In the genomic region with DNA sequence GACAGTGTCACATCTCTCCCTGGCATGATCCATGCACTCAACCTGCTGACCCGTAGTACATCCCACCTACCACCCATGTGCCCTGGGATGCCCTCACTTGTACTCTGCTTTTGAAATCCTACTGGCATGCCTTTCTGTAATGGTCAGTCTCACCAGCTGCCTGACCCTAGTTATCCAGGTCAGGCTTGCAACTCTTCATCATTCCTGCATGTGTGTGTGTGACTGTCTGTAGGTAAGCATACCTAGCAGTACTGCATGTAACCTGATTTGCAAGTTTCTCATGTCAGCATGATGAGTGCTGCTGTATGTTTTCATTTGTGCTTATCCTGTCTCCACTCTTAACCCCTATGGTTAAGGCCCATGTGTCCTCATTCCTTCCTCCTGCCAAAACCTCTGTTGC, we compare ENCODE assay signal across 23 cellular contexts.
"Had no signal": no experiment of that assay in that cellular context is flagged by ENCODE, and none has a peak within 500 bp of the region (broad histone marks: within the 10 kb centered on the region; RNA-seq: fewer than 3 reads in every experiment).

No MANE protein-coding gene starts in this region.

- H3K27ac ChIP-seq: breast epithelium had no signal

- H3K4me1 ChIP-seq: breast epithelium had no signal

- H3K36me3 Mint-ChIP-seq: activated CD8-positive, alpha-beta memory T cell treated with anti-CD3 and anti-CD28 coated beads, Interleukin-2, amount 10 ng/mL, durations not matched to agents 7 days and 5 days had no signal

- FAIRE-seq: RCC 7860 had no signal

- DNase-seq: activated CD4-positive, alpha-beta T cell treated with anti-CD3 and anti-CD28 coated beads for 48 hours; activated CD4-positive, alpha-beta T cell treated with anti-CD3 and anti-CD28 coated beads, Interleukin-2, amount 50 U/mL, for 4 hours; activated CD4-positive, CD25-positive, alpha-beta regulatory T cell treated with anti-CD3 and anti-CD28 coated beads, Interleukin-2, amount 50 U/mL, for 72 hours; activated CD8-positive, alpha-beta memory T cell treated with anti-CD3 and anti-CD28 coated beads, Interleukin-2, amount 10 ng/mL, durations not matched to agents 7 days and 5 days; activated effector memory CD4-positive, alpha-beta T cell treated with anti-CD3 and anti-CD28 coated beads, Interleukin-2, amount 50 U/mL, for 16 hours; activated naive CD4-positive, alpha-beta T cell treated with Interleukin-2 at 50 U/mL for 16 hours; activated T-cell treated with anti-CD3 and anti-CD28 coated beads, Interleukin-2, amount 50 U/mL, for 24 hours; anterior cingulate cortex; KG1; NCI-H1048; NCI-H1417; NCI-H1930; NCI-H2107; NCI-H345; NCI-H510A treated with DMSO at 0.1 percent for 48 hours; NCI-H69; PC-3; SHP77 treated with DMSO at 0.1 percent for 48 hours had no signal

- H3K4me3 Mint-ChIP-seq: activated CD8-positive, alpha-beta memory T cell treated with anti-CD3 and anti-CD28 coated beads, Interleukin-2, amount 10 ng/mL, durations not matched to agents 7 days and 5 days; activated T-cell treated with anti-CD3 and anti-CD28 coated beads, Interleukin-2, amount 50 U/mL, for 24 hours; central memory CD8-positive, alpha-beta T cell; T-helper 1 cell treated with Interleukin-12 subunit alpha and Interleukin-12 subunit beta and Interleukin-4 antibody, amounts not matched to agents 30 μg/mL and 1 μg/mL, for 36 hours had no signal

- H3K27me3 ChIP-seq: breast epithelium had no signal

- H3K36me3 ChIP-seq: breast epithelium had no signal

- H3K4me1 Mint-ChIP-seq: activated CD8-positive, alpha-beta memory T cell treated with anti-CD3 and anti-CD28 coated beads, Interleukin-2, amount 10 ng/mL, durations not matched to agents 7 days and 5 days; central memory CD8-positive, alpha-beta T cell had no signal

- H3K4me3 ChIP-seq: breast epithelium had no signal

- ATAC-seq: activated CD8-positive, alpha-beta memory T cell treated with anti-CD3 and anti-CD28 coated beads, Interleukin-2, amount 10 ng/mL, durations not matched to agents 7 days and 5 days; activated naive CD4-positive, alpha-beta T cell treated with anti-CD3 and anti-CD28 coated beads, Interleukin-2, amount 50 U/mL, for 72 hours; PC-3 had no signal

- H3K9me3 ChIP-seq: breast epithelium had no signal

- H3K9me3 Mint-ChIP-seq: activated T-cell treated with anti-CD3 and anti-CD28 coated beads, Interleukin-2, amount 50 U/mL, for 24 hours; T-helper 1 cell treated with Interleukin-12 subunit alpha and Interleukin-12 subunit beta and Interleukin-4 antibody, amounts not matched to agents 30 μg/mL and 1 μg/mL, for 36 hours had no signal

- H3K27ac Mint-ChIP-seq: activated CD8-positive, alpha-beta memory T cell treated with anti-CD3 and anti-CD28 coated beads, Interleukin-2, amount 10 ng/mL, durations not matched to agents 7 days and 5 days; activated naive CD4-positive, alpha-beta T cell treated with anti-CD3 and anti-CD28 coated beads, Interleukin-2, amount 50 U/mL, for 72 hours; activated T-cell treated with anti-CD3 and anti-CD28 coated beads, Interleukin-2, amount 50 U/mL, for 24 hours; T-helper 1 cell treated with Interleukin-12 subunit alpha and Interleukin-12 subunit beta and Interleukin-4 antibody, amounts not matched to agents 30 μg/mL and 1 μg/mL, for 36 hours had no signal
